In genomic region chr17:68033636-68034451, GRCh38 we compare ENCODE assay signal across 10 cellular contexts. TPM values are rescaled to one million over a fixed set of nuclear protein-coding genes. Genes with fewer than 3 reads are reported as not detected.
DNase-seq lines count a peak whose midpoint lies in the region; ATAC-seq, FAIRE-seq and TF ChIP-seq lines count a peak whose summit lies in the region.
"Had no signal": no experiment of that assay in that cellular context is flagged by ENCODE, and none has a peak within 500 bp of the region (broad histone marks: within the 10 kb centered on the region; RNA-seq: fewer than 3 reads in every experiment).

No MANE protein-coding gene starts in this region.

- ATAC-seq in left ventricle myocardium superior: peak; percentile 8
- no peak for ATAC-seq in CD8-positive, alpha-beta T cell

- H3K9me3 Mint-ChIP-seq in CD8-positive, alpha-beta T cell: no peaks in the 10 kb centered on the region

- peak overlapping the region; percentile 21 for H3K4me3 ChIP-seq in cardiac muscle cell
- H3K4me3 ChIP-seq in CD8-positive, alpha-beta T cell (ENCODE audit: low read depth, low read length): no peak overlapping the region

- peak overlapping the region; percentile 86 for H3K27ac ChIP-seq in cardiac muscle cell
- H3K27ac ChIP-seq in CD8-positive, alpha-beta T cell (ENCODE audit: low read depth, low read length): no peak overlapping the region
- H3K27ac ChIP-seq: C4-2B had no signal

- H3K9me3 ChIP-seq in cardiac muscle cell (ENCODE audit: low read depth): no peaks in the 10 kb centered on the region
- no peaks in the 10 kb centered on the region for H3K9me3 ChIP-seq in CD8-positive, alpha-beta T cell (ENCODE audit: low read length)

- no peak for FAIRE-seq in urothelium cell line (lab: Jason Lieb, UNC)

- peaks cover 13% of the 10 kb centered on the region for H3K4me1 Mint-ChIP-seq in CD8-positive, alpha-beta T cell (ENCODE audit: low read depth)

- in situ Hi-C loops in SK-MEL-5 (cut with HindIII; ENCODE audit: low pct_unique_long_range_greater_than_20kb, low sequenced_read_pairs): no loop called here

- H3K4me3 Mint-ChIP-seq in CD8-positive, alpha-beta T cell: no peak overlapping the region

- H3K4me1 ChIP-seq in cardiac muscle cell (ENCODE audit: low read depth): peaks cover 11% of the 10 kb centered on the region
- peaks cover 8% of the 10 kb centered on the region for H3K4me1 ChIP-seq in CD8-positive, alpha-beta T cell (ENCODE audit: insufficient read depth, low read length)

- H3K27me3 Mint-ChIP-seq in CD8-positive, alpha-beta T cell (ENCODE audit: low read depth): no peaks in the 10 kb centered on the region

- peaks cover 11% of the 10 kb centered on the region for H3K36me3 Mint-ChIP-seq in CD8-positive, alpha-beta T cell

- peak; percentile 72 to 85 for DNase-seq in cardiac muscle cell (ENCODE audit: low read depth in 1 of 2, low spot score in 1 of 2)
- DNase-seq in cardiac septum (ENCODE audit: low spot score): no peak
- peak; percentile 97 for DNase-seq in SK-MEL-5 (ENCODE audit: low read depth, low spot score)
- no peak for DNase-seq in left ventricle myocardium superior
- peak; percentile 60 for DNase-seq in urothelium cell line (ENCODE audit: low spot score)
- DNase-seq in CD8-positive, alpha-beta T cell: no peak
- no peak for DNase-seq in posterior vena cava (ENCODE audit: low spot score)
- DNase-seq in NCI-H345 treated with DMSO at 0.1 percent for 48 hours (lab: John Stamatoyannopoulos, UW; ENCODE audit: unreplicated experiment): no peak
- DNase-seq: WERI-Rb-1 had no signal

- intact Hi-C loops in cardiac septum (cut with DNase I) (no loop called here), left ventricle myocardium superior (cut with micrococcal nuclease) (no loop called here), posterior vena cava (cut with DNase I) (no loop called here)
- intact Hi-C loops in CD8-positive, alpha-beta T cell (cut with DNase I, micrococcal nuclease): loop anchor here in 1 of 2 experiments (2.0 to 10.0 kb wide), 2 partner anchors 151 to 317 kb away; partner anchors contain the start of gene NOL11

- no peak overlapping the region for H3K27ac Mint-ChIP-seq in CD8-positive, alpha-beta T cell

- TF ChIP-seq CTCF in cardiac muscle cell (IDR thresholded peaks at IDR 0.05; ENCODE audit: low read depth, low read length): no peak
- TF ChIP-seq CTCF in CD8-positive, alpha-beta T cell (IDR thresholded peaks at IDR 0.05): no peak

- POLR2A ChIA-PET in CD8-positive, alpha-beta T cell (lab: Charles Lee): no interaction called here

- CTCF ChIA-PET in CD8-positive, alpha-beta T cell (lab: Charles Lee): no interaction called here

- H3K36me3 ChIP-seq in cardiac muscle cell: peaks cover 6% of the 10 kb centered on the region
- H3K36me3 ChIP-seq in CD8-positive, alpha-beta T cell (ENCODE audit: insufficient read depth, low read length): no peaks in the 10 kb centered on the region

- H3K27me3 ChIP-seq in cardiac muscle cell: no peaks in the 10 kb centered on the region
- no peaks in the 10 kb centered on the region for H3K27me3 ChIP-seq in CD8-positive, alpha-beta T cell (ENCODE audit: insufficient read depth, low read length)

RNA-seq across cellular contexts. Expression of gene KPNA2, which starts 1.7 kb away (rescaled TPM):
- total RNA-seq in cardiac muscle cell (64.2 and 200 TPM in 2 replicates), cardiac septum (20.7 TPM), left ventricle myocardium superior (21.3 TPM), posterior vena cava (10 to 100 TPM; 29.2 to 30.8 TPM)
- 129 and 452 TPM in 2 replicates for polyA plus RNA-seq in cardiac muscle cell
- total RNA-seq in SK-MEL-5 (2014; rRNA removed; shearing (Covaris generic)): 374 and 388 TPM in 2 replicates
- polyA plus RNA-seq in SK-MEL-5 (2015; cell fraction: cytosol; rRNA removed): 404 and 461 TPM in 2 replicates
- polyA plus RNA-seq in SK-MEL-5 (2015; cell fraction: nucleus; rRNA removed): 278 and 338 TPM in 2 replicates
- total RNA-seq in CD8-positive, alpha-beta T cell: 100 to 1,000 TPM; 111 to 121 TPM

RNA-seq across cellular contexts. Expression of gene C17orf58, which starts 37.6 kb away (rescaled TPM):
- total RNA-seq in cardiac muscle cell (10.4 and 13.5 TPM in 2 replicates), cardiac septum (3.4 TPM), left ventricle myocardium superior (5.0 TPM), posterior vena cava (10 to 100 TPM in 1 of 2 donors, 1 to 10 TPM in 1; 7.3 to 21.9 TPM)
- 13.5 and 24.1 TPM in 2 replicates for polyA plus RNA-seq in cardiac muscle cell
- total RNA-seq in SK-MEL-5 (2014; rRNA removed; shearing (Covaris generic)): 55.7 and 68.4 TPM in 2 replicates
- polyA plus RNA-seq in SK-MEL-5 (2015; cell fraction: cytosol; rRNA removed): 64.3 and 76.0 TPM in 2 replicates
- 41.6 and 46.6 TPM in 2 replicates for polyA plus RNA-seq in SK-MEL-5 (2015; cell fraction: nucleus; rRNA removed)
- under 1 TPM; 0.19 to 0.30 TPM for total RNA-seq in CD8-positive, alpha-beta T cell

Comparison
In these comparisons a context has a peak if more than half of its experiments do, and no peak if none do; other contexts are left out.
1. DNase-seq: peak in cardiac muscle cell (2 of 2), SK-MEL-5 (single experiment) and urothelium cell line (single experiment); none in cardiac septum (single experiment), left ventricle myocardium superior (single experiment), CD8-positive, alpha-beta T cell (0 of 7), posterior vena cava (single experiment) and NCI-H345 treated with DMSO at 0.1 percent for 48 hours (single experiment).